Comparison of ENCODE assay signal across 8 cellular contexts in the genomic region with DNA sequence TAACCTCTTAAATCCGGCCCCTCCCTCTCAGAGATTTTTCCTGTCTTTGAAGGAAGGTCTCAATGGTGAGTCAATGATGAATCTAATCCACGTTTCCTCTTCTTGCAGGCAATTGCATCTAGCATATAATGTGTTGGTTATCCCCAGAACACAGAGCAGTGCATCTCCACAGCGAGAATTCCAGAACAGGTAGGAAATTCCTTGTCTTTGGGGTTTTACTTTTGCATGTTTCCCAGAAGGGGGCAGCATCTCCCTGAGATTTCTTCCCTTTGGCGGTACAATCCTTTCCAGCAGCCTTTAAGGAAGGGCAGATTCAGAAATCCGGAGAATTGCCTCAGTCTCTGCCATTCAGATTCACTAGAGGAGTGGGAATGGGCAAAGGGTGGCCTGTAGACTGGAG.
DNase-seq lines count a peak whose midpoint lies in the region; ATAC-seq and TF ChIP-seq lines count a peak whose summit lies in the region.

No MANE protein-coding gene starts in this region.

- peaks cover 6% of the 10 kb centered on the region for H3K4me1 Mint-ChIP-seq in osteocyte (ENCODE audit: unreplicated experiment)
- no peaks in the 10 kb centered on the region for H3K4me1 Mint-ChIP-seq in stimulated activated naive B cell treated with anti-CD40 and anti-IgM and Interleukin-4, amounts not matched to agents 10 μg/mL and 1 μg/mL and 100 μg/mL, for 72 hours

- H3K4me2 ChIP-seq in PC-3 (ENCODE audit: low read length): 0 out of 2 replicates have a peak overlapping the region, but pooled peaks have one; percentile 1

- no peak for ATAC-seq in PC-3
- no peak for ATAC-seq in GM18907 (IDR thresholded peaks at IDR 0.05; ENCODE audit: unreplicated experiment)
- no peak for ATAC-seq in stimulated activated naive B cell treated with anti-CD40 and anti-IgM and Interleukin-4, amounts not matched to agents 10 μg/mL and 1 μg/mL and 100 μg/mL, for 72 hours (replicated peaks)

- no peaks in the 10 kb centered on the region for H4K20me1 ChIP-seq in PC-3 (ENCODE audit: low read length)

- H3K27me3 Mint-ChIP-seq in osteocyte (ENCODE audit: unreplicated experiment): no peaks in the 10 kb centered on the region
- H3K27me3 Mint-ChIP-seq in stimulated activated naive B cell treated with anti-CD40 and anti-IgM and Interleukin-4, amounts not matched to agents 10 μg/mL and 1 μg/mL and 100 μg/mL, for 72 hours: peaks cover 18 to 26% of the 10 kb centered on the region in 2 donors

- no peaks in the 10 kb centered on the region for H3K9me3 Mint-ChIP-seq in osteocyte (ENCODE audit: unreplicated experiment)
- H3K9me3 Mint-ChIP-seq in stimulated activated naive B cell treated with anti-CD40 and anti-IgM and Interleukin-4, amounts not matched to agents 10 μg/mL and 1 μg/mL and 100 μg/mL, for 72 hours: peaks cover 1 to 3% of the 10 kb centered on the region in 2 donors

- in situ Hi-C loops in GM13976 (cut with MboI; ENCODE audit: low sequenced_read_pairs, unreplicated experiment): no loop called here

- no peaks in the 10 kb centered on the region for H3K9me2 ChIP-seq in PC-3 (replicated peaks; ENCODE audit: low read length)

- POLR2A ChIA-PET in PC-3 (lab: Charles Lee; ENCODE audit: unreplicated experiment): no interaction called here

- no peak for TF ChIP-seq CTCF in GM13976 (IDR thresholded peaks at IDR 0.05; ENCODE audit: borderline replicate concordance, control extremely low read depth, extremely low read depth, insufficient read depth, missing control alignments)
- TF ChIP-seq CTCF in PC-3 (conservative IDR thresholded peaks at IDR 0.05; ENCODE audit: low read depth, low read length): peak; percentile 65
- peak; percentile 59 for TF ChIP-seq CTCF in osteocyte (IDR thresholded peaks at IDR 0.05)

- H2AFZ ChIP-seq in PC-3 (ENCODE audit: low read length): no peak overlapping the region

- peaks cover 8% of the 10 kb centered on the region; the same call in 1 of the 2 replicates for H3K4me1 ChIP-seq in PC-3 (ENCODE audit: insufficient read depth, low read length)

- no peak overlapping the region for H3K4me3 ChIP-seq in PC-3 (ENCODE audit: low read length)

- CTCF ChIA-PET in PC-3 (lab: Charles Lee): no interaction called here

- no TSS peak for BruUV-seq in PC-3 (replicated peaks; lab: Mats Ljungman, UMichigan)

- no peak overlapping the region for H3K27ac Mint-ChIP-seq in osteocyte (ENCODE audit: unreplicated experiment)
- H3K27ac Mint-ChIP-seq in stimulated activated naive B cell treated with anti-CD40 and anti-IgM and Interleukin-4, amounts not matched to agents 10 μg/mL and 1 μg/mL and 100 μg/mL, for 72 hours: no peak overlapping the region

- no peaks in the 10 kb centered on the region for H3K27me3 ChIP-seq in PC-3 (ENCODE audit: low read length)

- no peak overlapping the region for H3K9ac ChIP-seq in PC-3 (ENCODE audit: low read length)

- H3K79me2 ChIP-seq in PC-3 (ENCODE audit: low read length): no peaks in the 10 kb centered on the region

- H3K36me3 Mint-ChIP-seq in osteocyte (ENCODE audit: unreplicated experiment): no peaks in the 10 kb centered on the region
- no peaks in the 10 kb centered on the region for H3K36me3 Mint-ChIP-seq in stimulated activated naive B cell treated with anti-CD40 and anti-IgM and Interleukin-4, amounts not matched to agents 10 μg/mL and 1 μg/mL and 100 μg/mL, for 72 hours

- H3K4me3 Mint-ChIP-seq in osteocyte (ENCODE audit: unreplicated experiment): no peak overlapping the region
- no peak overlapping the region for H3K4me3 Mint-ChIP-seq in stimulated activated naive B cell treated with anti-CD40 and anti-IgM and Interleukin-4, amounts not matched to agents 10 μg/mL and 1 μg/mL and 100 μg/mL, for 72 hours

- H3F3A ChIP-seq in PC-3 (ENCODE audit: low read length, unreplicated experiment): no peaks in the 10 kb centered on the region

- intact Hi-C loops in PC-3 (cut with micrococcal nuclease): no loop called here

- H3K27ac ChIP-seq in PC-3 (ENCODE audit: low read length): no peak overlapping the region

- no peaks in the 10 kb centered on the region for H3K9me3 ChIP-seq in PC-3 (ENCODE audit: low read length)

- peak; percentile 36 for DNase-seq in A172 (ENCODE audit: low spot score)
- peak; percentile 42 for DNase-seq in GM13976 (ENCODE audit: low spot score)
- DNase-seq in PC-3: peak; percentile 46
- DNase-seq in fibroblast of gingiva (ENCODE audit: low read depth): peak; percentile 30
- no peak for DNase-seq in osteocyte (ENCODE audit: extremely low spot score, unreplicated experiment)
- DNase-seq in NCI-H774 (lab: John Stamatoyannopoulos, UW): no peak
- no peak for DNase-seq in stimulated activated naive B cell treated with anti-CD40 and anti-IgM and Interleukin-4, amounts not matched to agents 10 μg/mL and 1 μg/mL and 100 μg/mL, for 72 hours

- H3K36me3 ChIP-seq in PC-3 (ENCODE audit: low read depth, low read length): no peaks in the 10 kb centered on the region

Comparison
In these comparisons a context has a peak if more than half of its experiments do, and no peak if none do; other contexts are left out.
1. DNase-seq: peak in A172 (single experiment), GM13976 (single experiment), PC-3 (single experiment) and fibroblast of gingiva (single experiment); none in osteocyte (single experiment), NCI-H774 (single experiment) and stimulated activated naive B cell treated with anti-CD40 and anti-IgM and Interleukin-4, amounts not matched to agents 10 μg/mL and 1 μg/mL and 100 μg/mL, for 72 hours (single experiment).